ENCODE assay signal across 13 cellular contexts in the genomic region with DNA sequence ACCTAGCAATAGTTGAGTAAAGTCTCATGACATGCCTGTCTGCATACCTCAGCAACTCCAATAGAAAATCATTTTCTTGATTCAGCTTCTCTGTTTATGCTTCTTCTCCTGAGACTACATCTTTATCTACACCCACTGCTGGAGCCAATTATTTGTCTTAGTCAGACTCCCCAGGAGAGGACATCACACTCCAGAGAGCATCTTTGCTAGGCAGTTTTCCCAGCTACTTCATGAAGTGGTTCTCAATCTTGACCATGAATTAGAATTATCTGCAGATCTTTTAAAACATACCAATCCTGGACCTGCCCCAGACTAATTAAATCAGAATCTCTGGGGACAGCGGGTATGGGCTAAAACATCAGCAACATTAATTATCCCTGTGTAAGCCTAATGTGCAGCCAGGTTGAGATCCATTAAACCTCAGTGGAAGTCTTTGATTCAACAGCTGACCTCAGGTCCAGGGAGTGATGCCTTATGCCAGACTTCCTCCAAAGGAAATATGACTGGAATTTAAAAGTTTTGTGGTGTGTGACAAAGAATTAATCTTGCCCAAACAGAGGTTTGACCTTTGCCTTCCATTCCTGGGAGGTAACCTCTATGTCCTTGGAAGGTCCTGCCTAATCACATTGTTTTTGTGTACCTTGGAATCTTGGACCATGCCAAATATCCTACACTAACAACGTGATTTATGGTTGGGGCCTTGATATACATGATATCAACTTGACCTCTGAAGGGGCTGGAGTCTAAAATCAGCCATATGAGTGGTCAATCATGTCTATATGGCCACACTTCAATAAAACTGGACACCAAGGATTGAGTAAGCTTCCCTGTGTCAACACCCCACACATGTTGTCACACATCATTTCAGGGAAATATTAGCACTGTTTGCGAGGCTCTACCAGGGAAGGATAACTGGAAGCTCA.
DNase-seq lines count a peak whose midpoint lies in the region; ATAC-seq and TF ChIP-seq lines count a peak whose summit lies in the region.
"Had no signal": no experiment of that assay in that cellular context is flagged by ENCODE, and none has a peak within 500 bp of the region (broad histone marks: within the 10 kb centered on the region; RNA-seq: fewer than 3 reads in every experiment).

No MANE protein-coding gene starts in this region.

- TF ChIP-seq RAD21 in IMR-90 (IDR thresholded peaks at IDR 0.05; ENCODE audit: low read length), result no peak

- H3K18ac ChIP-seq in IMR-90 (ENCODE audit: low read depth, low read length), result peak overlapping the region; percentile 45

- H2BK120ac ChIP-seq in IMR-90 (ENCODE audit: low read depth, low read length), result peak overlapping the region; percentile 79

- in situ Hi-C loops in IMR-90 (cut with MboI; ENCODE audit: low sequenced_read_pairs), result no loop called here

- H3K79me1 ChIP-seq in IMR-90 (ENCODE audit: low read depth in 1 of 2, low read length in 2 of 2), result no peaks in the 10 kb centered on the region

- H3K27me3 ChIP-seq in BE2C (no peaks in the 10 kb centered on the region), IMR-90 (ENCODE audit: control insufficient read depth, insufficient read depth, low read length) (no peaks in the 10 kb centered on the region), Karpas-422 (ENCODE audit: low read length) (no peaks in the 10 kb centered on the region), left lung (no peaks in the 10 kb centered on the region)

- TF ChIP-seq CTCF in BE2C (IDR thresholded peaks at IDR 0.05; ENCODE audit: low read depth, low read length), result no peak
- TF ChIP-seq CTCF in IMR-90 (conservative IDR thresholded peaks at IDR 0.05; ENCODE audit: low read depth, low read length), result no peak
- TF ChIP-seq CTCF in cardiac fibroblast (IDR thresholded peaks at IDR 0.05; ENCODE audit: low read depth, low read length), result no peak
- TF ChIP-seq CTCF in left lung (IDR thresholded peaks at IDR 0.05), result no peak

- H3K36me3 ChIP-seq in BE2C, result no peaks in the 10 kb centered on the region
- H3K36me3 ChIP-seq in IMR-90 (ENCODE audit: control insufficient read depth, insufficient read depth, low read length), result no peaks in the 10 kb centered on the region
- H3K36me3 ChIP-seq in Karpas-422 (ENCODE audit: insufficient read depth, low read length), result no peaks in the 10 kb centered on the region
- H3K36me3 ChIP-seq in left lung, result no peaks in the 10 kb centered on the region

- H2BK15ac ChIP-seq in IMR-90 (ENCODE audit: low read depth, low read length), result peak overlapping the region; percentile 33; the same call in 1 of the 3 replicates

- no peak for TF ChIP-seq POLR2A in IMR-90 (IDR thresholded peaks at IDR 0.05; ENCODE audit: low read depth, low read length)

- no peaks in the 10 kb centered on the region for H4K20me1 ChIP-seq in IMR-90 (ENCODE audit: insufficient read depth, low read length)
- H4K20me1 ChIP-seq in Karpas-422 (ENCODE audit: insufficient read depth, low read depth, low read length), result no peaks in the 10 kb centered on the region

- dilution Hi-C loops in IMR-90 (cut with HindIII; ENCODE audit: low sequenced_read_pairs, unreplicated experiment), result no loop called here

- H3K4me1 ChIP-seq in BE2C (peaks cover 4% of the 10 kb centered on the region), IMR-90 (ENCODE audit: control insufficient read depth, insufficient read depth, low read length) (peaks cover 13% of the 10 kb centered on the region), Karpas-422 (ENCODE audit: low read length) (no peaks in the 10 kb centered on the region), left lung (no peaks in the 10 kb centered on the region)

- H3K4ac ChIP-seq in IMR-90 (ENCODE audit: low read depth, low read length), result peak overlapping the region; percentile 69

- H3K9me3 ChIP-seq in BE2C (no peaks in the 10 kb centered on the region), IMR-90 (ENCODE audit: control insufficient read depth, insufficient read depth, low read length) (no peaks in the 10 kb centered on the region), Karpas-422 (ENCODE audit: low read length) (no peaks in the 10 kb centered on the region), left lung (no peaks in the 10 kb centered on the region)

- no peaks in the 10 kb centered on the region for H3K9me2 ChIP-seq in Karpas-422 (replicated peaks; ENCODE audit: insufficient read depth, low read length)

- peak; percentile 7 for DNase-seq in BE2C
- DNase-seq in IMR-90, result peak; percentile 69
- peak; percentile 73 to 77 for DNase-seq in cardiac fibroblast (ENCODE audit: low read depth in 2 of 2)
- peak; percentile 5 to 37 for DNase-seq in lung microvascular endothelial cell (ENCODE audit: low read depth in 2 of 2)
- no peak for DNase-seq in Karpas-422
- no peak for DNase-seq in NCI-H2227 treated with DMSO at 0.1 percent for 48 hours (lab: John Stamatoyannopoulos, UW)
- DNase-seq in left lung, result no peak
- no peak for DNase-seq in germinal center (ENCODE audit: low spot score)
- DNase-seq: CD8-positive, alpha-beta T cell; NCI-H146; NCI-H526 treated with DMSO at 0.1 percent for 48 hours; right cardiac atrium had no signal

- peak overlapping the region; percentile 46 for H3K23ac ChIP-seq in IMR-90 (ENCODE audit: low read depth, low read length)

- H3K9ac ChIP-seq in IMR-90 (ENCODE audit: low read depth, low read length), result no peak overlapping the region
- no peak overlapping the region for H3K9ac ChIP-seq in Karpas-422 (ENCODE audit: low read length)

- H3K4me2 ChIP-seq in IMR-90 (ENCODE audit: low read depth, low read length) (no peak overlapping the region), Karpas-422 (ENCODE audit: low read depth, low read length, poor library complexity, severe bottlenecking) (no peak overlapping the region)

- POLR2A ChIA-PET in IMR-90 (lab: Charles Lee; ENCODE audit: unreplicated experiment), result no interaction called here

- no peak overlapping the region for H2AK9ac ChIP-seq in IMR-90 (replicated peaks; ENCODE audit: low read depth, low read length, poor library complexity)

- H2BK5ac ChIP-seq in IMR-90 (ENCODE audit: low read depth, low read length, poor library complexity, severe bottlenecking), result peak overlapping the region; percentile 57

- H3K27ac ChIP-seq in IMR-90 (ENCODE audit: insufficient read depth, low read length) (no peak overlapping the region), Karpas-422 (ENCODE audit: low read length) (no peak overlapping the region), left lung (no peak overlapping the region)

- no TSS peak for BruUV-seq in IMR-90 (replicated peaks; lab: Mats Ljungman, UMichigan)

- H3K4me3 ChIP-seq in BE2C (ENCODE audit: low read depth, low read length) (no peak overlapping the region), IMR-90 (ENCODE audit: insufficient read depth, low read depth, low read length) (no peak overlapping the region), cardiac fibroblast (replicated peaks in 1 of 2; ENCODE audit: low read depth in 2 of 2, low read length in 2 of 2) (no peak overlapping the region), Karpas-422 (ENCODE audit: low read length) (no peak overlapping the region), left lung (no peak overlapping the region)
- H3K4me3 ChIP-seq: K562 had no signal

- WGBS in IMR-90 (ENCODE audit: extremely low coverage in 2 of 2, insufficient read length in 1 of 2), 2 experiments, result no CpG with 5 or more reads among the region's 3 CpGs

- intact Hi-C loops in IMR-90 (cut with micrococcal nuclease), result no loop called here
- intact Hi-C loops in left lung (cut with DNase I), result no loop called here

- H3K79me2 ChIP-seq in Karpas-422 (ENCODE audit: low read length), result no peaks in the 10 kb centered on the region

- H3K9me1 ChIP-seq in IMR-90 (ENCODE audit: insufficient read depth, low read length), result peaks cover 5% of the 10 kb centered on the region

- peak overlapping the region; percentile 22; the same call in 1 of the 2 replicates for H2AK5ac ChIP-seq in IMR-90 (ENCODE audit: low read depth, low read length)

- peak overlapping the region; percentile 80 for H4K91ac ChIP-seq in IMR-90 (ENCODE audit: insufficient read depth, low read depth, low read length)

- peak overlapping the region; percentile 3; the same call in 1 of the 2 replicates for H3K56ac ChIP-seq in IMR-90 (ENCODE audit: extremely low read depth, insufficient read depth, low read length)

- peak overlapping the region; percentile 69 for H2BK20ac ChIP-seq in IMR-90 (ENCODE audit: low read depth, low read length)

- H4K8ac ChIP-seq in IMR-90 (ENCODE audit: low read depth in 2 of 2, low read length in 2 of 2), result peak overlapping the region in 1 of 2 experiments; percentile 68; a peak in 2 of 4 replicates

- peak overlapping the region; percentile 63; the same call in 1 of the 2 replicates for H4K5ac ChIP-seq in IMR-90 (ENCODE audit: low read depth, low read length)

- ATAC-seq in IMR-90 (ENCODE audit: low read depth), result peak; percentile 73
- ATAC-seq in left lung, result no peak
- ATAC-seq: CD8-positive, alpha-beta T cell; K562 had no signal

- CTCF ChIA-PET in IMR-90 (lab: Yijun Ruan, JAX), result no interaction called here

- H2AFZ ChIP-seq in IMR-90 (replicated peaks; ENCODE audit: low read length, poor library complexity), result no peak overlapping the region
- H2AFZ ChIP-seq in Karpas-422 (ENCODE audit: low read length), result no peak overlapping the region

- peak overlapping the region; percentile 60; the same call in 1 of the 2 replicates for H3K14ac ChIP-seq in IMR-90 (replicated peaks; ENCODE audit: low read depth, low read length)

TF ChIP-seq in IMR-90, 13 proteins besides CTCF, POLR2A, EP300 and RAD21:
- TF ChIP-seq, protein P1, sequence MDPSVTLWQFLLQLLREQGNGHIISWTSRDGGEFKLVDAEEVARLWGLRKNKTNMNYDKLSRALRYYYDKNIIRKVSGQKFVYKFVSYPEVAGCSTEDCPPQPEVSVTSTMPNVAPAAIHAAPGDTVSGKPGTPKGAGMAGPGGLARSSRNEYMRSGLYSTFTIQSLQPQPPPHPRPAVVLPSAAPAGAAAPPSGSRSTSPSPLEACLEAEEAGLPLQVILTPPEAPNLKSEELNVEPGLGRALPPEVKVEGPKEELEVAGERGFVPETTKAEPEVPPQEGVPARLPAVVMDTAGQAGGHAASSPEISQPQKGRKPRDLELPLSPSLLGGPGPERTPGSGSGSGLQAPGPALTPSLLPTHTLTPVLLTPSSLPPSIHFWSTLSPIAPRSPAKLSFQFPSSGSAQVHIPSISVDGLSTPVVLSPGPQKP (IDR thresholded peaks at IDR 0.05; ENCODE audit: borderline replicate concordance, low read depth, low read length), result no peak
- TF ChIP-seq MAFK (IDR thresholded peaks at IDR 0.05; ENCODE audit: low read depth, low read length) (no peak), BHLHE40 (IDR thresholded peaks at IDR 0.05; ENCODE audit: low read depth, low read length) (no peak), NFE2L2 (IDR thresholded peaks at IDR 0.05; ENCODE audit: low read depth, low read length) (no peak), FOS (IDR thresholded peaks at IDR 0.05; ENCODE audit: low read depth, low read length) (no peak)
TF ChIP-seq in IMR-90: peak in this region for 0.

Comparison
In these comparisons a context has a peak if more than half of its experiments do, and no peak if none do; other contexts are left out.
1. DNase-seq: peak in BE2C (single experiment), IMR-90 (single experiment), cardiac fibroblast (2 of 2) and lung microvascular endothelial cell (2 of 2); none in Karpas-422 (single experiment), NCI-H2227 treated with DMSO at 0.1 percent for 48 hours (single experiment), left lung (0 of 2) and germinal center (single experiment).